ENCODE assay signal across 2 cellular contexts in genomic region chr22:46568102-46568809, GRCh38.
TF ChIP-seq lines count a peak whose summit lies in the region.

No MANE protein-coding gene starts in this region.

TF ChIP-seq in HEK293, 187 proteins besides CTCF, POLR2A, EP300 and RAD21 (continued from another document):
- TF ChIP-seq ZFP3 (tag by site-specific recombination; IDR thresholded peaks at IDR 0.05; ENCODE audit: low read depth) (no peak), ZSCAN18 (tag by site-specific recombination; IDR thresholded peaks at IDR 0.05) (no peak), ZBTB48 (tag by site-specific recombination; IDR thresholded peaks at IDR 0.05) (no peak), ZSCAN23 (tag by site-specific recombination; IDR thresholded peaks at IDR 0.05) (no peak), INSM2 (tag by site-specific recombination; IDR thresholded peaks at IDR 0.05) (no peak), ZNF324 (tag by site-specific recombination; IDR thresholded peaks at IDR 0.05) (no peak), GLIS1 (tag by site-specific recombination; IDR thresholded peaks at IDR 0.05) (peak; percentile 87), ZNF585B (tag by site-specific recombination; IDR thresholded peaks at IDR 0.05) (no peak), ZBTB10 (tag by site-specific recombination; IDR thresholded peaks at IDR 0.05) (0 out of 2 replicates have a peak, but pooled peaks have one; percentile 13), BCL6B (tag by site-specific recombination; IDR thresholded peaks at IDR 0.05) (no peak), ZNF211 (tag by site-specific recombination; IDR thresholded peaks at IDR 0.05; ENCODE audit: low read depth) (no peak), ZNF544 (tag by site-specific recombination; IDR thresholded peaks at IDR 0.05) (0 out of 2 replicates have a peak, but pooled peaks have one; percentile 9), ZNF704 (tag by site-specific recombination; IDR thresholded peaks at IDR 0.05) (no peak), ZNF776 (tag by site-specific recombination; IDR thresholded peaks at IDR 0.05; ENCODE audit: borderline replicate concordance) (no peak), ZNF433 (tag by site-specific recombination; IDR thresholded peaks at IDR 0.05; ENCODE audit: low read depth) (no peak), ZNF335 (tag by site-specific recombination; conservative IDR thresholded peaks at IDR 0.05) (no peak), PRDM1 (tag by site-specific recombination; IDR thresholded peaks at IDR 0.05) (no peak), ZIC2 (tag by site-specific recombination; IDR thresholded peaks at IDR 0.05) (peak; percentile 87), ZNF354C (tag by site-specific recombination; IDR thresholded peaks at IDR 0.05; ENCODE audit: borderline replicate concordance, low read depth) (no peak), ZNF423 (tag by site-specific recombination; IDR thresholded peaks at IDR 0.05) (0 out of 2 replicates have a peak, but pooled peaks have one; percentile 22), REPIN1 (tag by site-specific recombination; IDR thresholded peaks at IDR 0.05; ENCODE audit: low read depth) (no peak), ZNF132 (tag by site-specific recombination; IDR thresholded peaks at IDR 0.05; ENCODE audit: borderline replicate concordance) (no peak), ZNF274 (IDR thresholded peaks at IDR 0.05; ENCODE audit: low read length) (no peak), ZNF274 (tag by site-specific recombination; IDR thresholded peaks at IDR 0.05; ENCODE audit: borderline replicate concordance) (no peak)

TF ChIP-seq in K562, 482 proteins besides CTCF, POLR2A, EP300 and RAD21 (continued from another document):
- TF ChIP-seq ZNF584 (CRISPR knock-in tag; IDR thresholded peaks at IDR 0.05; ENCODE audit: low read depth) (no peak), POU5F1 (IDR thresholded peaks at IDR 0.05; ENCODE audit: borderline replicate concordance, low read depth, low read length, partially characterized antibody) (no peak), GATAD2A (IDR thresholded peaks at IDR 0.05) (0 out of 2 replicates have a peak, but pooled peaks have one; percentile 27), ATF3 (IDR thresholded peaks at IDR 0.05) (peak; percentile 44; the same call in 1 of the 2 replicates), ATF3 (CRISPR knock-in tag; conservative IDR thresholded peaks at IDR 0.05) (no peak), HMBOX1 (IDR thresholded peaks at IDR 0.05) (peak; percentile 99), ZNF263 (CRISPR knock-in tag; IDR thresholded peaks at IDR 0.05; ENCODE audit: borderline replicate concordance) (0 out of 2 replicates have a peak, but pooled peaks have one; percentile 39), BCLAF1 (IDR thresholded peaks at IDR 0.05; ENCODE audit: borderline replicate concordance in 1 of 2, control insufficient read depth in 1 of 2, low read depth in 2 of 2, low read length in 1 of 2) (0 out of 4 replicates have a peak, but pooled peaks of 1 of the 2 experiments have one; percentile 74), CTBP1 (IDR thresholded peaks at IDR 0.05; ENCODE audit: borderline replicate concordance) (peak; percentile 30; the same call in 1 of the 2 replicates), ARID1B (IDR thresholded peaks at IDR 0.05) (no peak), CEBPG (CRISPR knock-in tag; IDR thresholded peaks at IDR 0.05) (peak; percentile 88), CEBPG (tag; conservative IDR thresholded peaks at IDR 0.05 in 1 of 2, IDR thresholded peaks at IDR 0.05 in 1 of 2) (no peak), FOXJ2 (tag; IDR thresholded peaks at IDR 0.05) (no peak), ZBED1 (IDR thresholded peaks at IDR 0.05) (peak; percentile 96), BRCA1 (IDR thresholded peaks at IDR 0.05) (no peak), BRCA1 (CRISPR knock-in tag; IDR thresholded peaks at IDR 0.05) (no peak), CXXC5 (CRISPR knock-in tag; IDR thresholded peaks at IDR 0.05) (no peak), BRD9 (IDR thresholded peaks at IDR 0.05; ENCODE audit: low read depth, partially characterized antibody) (peak; percentile 82)
